Comparison of ENCODE assay signal across 1 cellular context in genomic region chr17:48036693-48037035, GRCh38.
TF ChIP-seq lines count a peak whose summit lies in the region.

No MANE protein-coding gene starts in this region.

TF ChIP-seq in K562, 482 proteins besides CTCF, POLR2A, EP300 and RAD21 (continued from another document):
- TF ChIP-seq MITF (IDR thresholded peaks at IDR 0.05) (no peak), NR2C1 (IDR thresholded peaks at IDR 0.05) (peak; percentile 76), NR2C1 (tag; IDR thresholded peaks at IDR 0.05) (peak; percentile 87), CBX3 (IDR thresholded peaks at IDR 0.05; ENCODE audit: borderline replicate concordance in 1 of 2, low read length in 2 of 2) (no peak), ZBTB8A (IDR thresholded peaks at IDR 0.05; ENCODE audit: partially characterized antibody) (no peak), CTBP1 (IDR thresholded peaks at IDR 0.05; ENCODE audit: borderline replicate concordance) (0 out of 2 replicates have a peak, but pooled peaks have one; percentile 40)
